Comparison of ENCODE assay signal across 22 cellular contexts in the genomic region with DNA sequence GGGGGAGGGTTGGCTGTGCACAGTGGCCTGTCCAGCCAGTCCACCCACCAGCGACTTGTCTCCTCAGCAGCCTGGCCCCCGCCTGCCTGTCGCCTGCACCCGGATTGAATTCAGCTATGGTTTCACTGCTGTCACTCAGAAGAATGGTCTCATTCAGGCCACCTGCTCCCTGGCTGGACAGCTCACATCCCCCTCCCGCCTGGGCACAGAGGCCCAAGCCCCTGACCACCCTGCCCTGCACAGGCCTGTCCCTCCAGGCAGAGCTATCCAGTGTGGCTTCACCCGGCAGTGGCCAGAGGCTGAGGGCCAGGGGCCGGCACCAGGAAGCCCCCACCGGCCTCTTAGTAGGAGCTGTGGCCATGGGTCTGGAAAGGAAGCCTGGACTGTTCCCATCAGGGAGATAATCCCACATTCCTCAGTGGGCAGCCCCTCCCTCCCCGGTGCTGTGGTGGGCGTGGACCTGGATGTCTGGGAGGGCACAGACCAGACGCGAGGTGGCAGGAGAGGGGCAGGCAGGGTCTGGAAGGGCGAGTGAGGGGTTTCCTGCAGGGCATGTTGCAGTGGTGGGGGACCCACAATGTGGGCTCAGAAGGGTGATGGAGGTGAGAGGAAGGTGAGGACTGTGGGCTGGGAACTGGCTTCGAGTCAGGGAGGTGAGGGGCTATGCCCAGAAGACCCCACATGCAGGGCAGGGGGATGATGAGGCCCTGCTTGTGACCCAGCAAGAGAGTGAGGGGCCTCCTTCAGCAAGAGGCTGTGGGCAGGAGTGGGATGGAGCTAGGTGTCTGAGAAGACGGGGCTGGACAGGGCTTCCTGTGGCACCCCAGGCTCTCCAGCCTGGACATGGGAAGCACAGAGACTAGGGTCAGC. TPM values are rescaled to one million over a fixed set of nuclear protein-coding genes. Genes with fewer than 3 reads are reported as not detected.
DNase-seq lines count a peak whose midpoint lies in the region; FAIRE-seq lines count a peak whose summit lies in the region.
"Had no signal": no experiment of that assay in that cellular context is flagged by ENCODE, and none has a peak within 500 bp of the region (broad histone marks: within the 10 kb centered on the region; RNA-seq: fewer than 3 reads in every experiment).

No MANE protein-coding gene starts in this region.

- DNase-seq in SHP77 treated with DMSO at 0.1 percent for 48 hours (lab: John Stamatoyannopoulos, UW) (peak; percentile 2), SHP77 (lab: John Stamatoyannopoulos, UW) (no peak), frontal cortex (ENCODE audit: low spot score in 2 of 2) (peak; percentile 62 to 74), middle frontal gyrus (ENCODE audit: extremely low spot score, low spot score) (peak; percentile 22), substantia nigra (lab: John Stamatoyannopoulos, UW) (peak in 44 of 49 donors; percentile 14 to 83 (median 52)), NCI-H2227 (lab: John Stamatoyannopoulos, UW; ENCODE audit: unreplicated experiment) (no peak), NCI-H2171 treated with DMSO at 0.1 percent for 48 hours (lab: John Stamatoyannopoulos, UW) (no peak)
- no peak for DNase-seq in stimulated activated CD4-positive, alpha-beta T cell treated with anti-CD3 and anti-CD28 coated beads, Interleukin-1b, Interleukin-23, amount 100 ng/mL, for 48 hours
- DNase-seq: activated CD4-positive, CD25-positive, alpha-beta regulatory T cell treated with anti-CD3 and anti-CD28 coated beads, Interleukin-2, amount 50 U/mL, for 72 hours; activated effector memory CD4-positive, alpha-beta T cell treated with Interleukin-2 at 50 U/mL for 16 hours; adrenal gland; DMS153; IMR-90; MG63; NCI-H1694 treated with DMSO at 0.1 percent for 48 hours; NCI-H446 treated with DMSO at 0.1 percent for 48 hours; stimulated activated naive B cell treated with anti-CD40 and anti-IgM and Interleukin-4, amounts not matched to agents 10 μg/mL and 1 μg/mL and 100 μg/mL, for 72 hours had no signal

- peak overlapping the region; percentile 78 for H3K27ac ChIP-seq in substantia nigra (ENCODE audit: low read depth, low read length, poor library complexity, severe bottlenecking)
- H3K27ac ChIP-seq: 22Rv1, adrenal gland, BLaER1, ovary, upper lobe of left lung had no signal

- FAIRE-seq in frontal cortex (lab: Jason Lieb, UNC), result no peak
- FAIRE-seq: endothelial cell of umbilical vein had no signal

RNA-seq across cellular contexts. Expression of a gene that starts 30.4 kb away (rescaled TPM):
- 1.2 TPM for total RNA-seq in frontal cortex

Comparison
In these comparisons a context has a peak if more than half of its experiments do, and no peak if none do; other contexts are left out.
1. DNase-seq: peak in SHP77 treated with DMSO at 0.1 percent for 48 hours (single experiment), frontal cortex (2 of 2), middle frontal gyrus (single experiment) and substantia nigra (44 of 49); none in SHP77 (0 of 2), NCI-H2227 (single experiment), stimulated activated CD4-positive, alpha-beta T cell treated with anti-CD3 and anti-CD28 coated beads, Interleukin-1b, Interleukin-23, amount 100 ng/mL, for 48 hours (single experiment) and NCI-H2171 treated with DMSO at 0.1 percent for 48 hours (single experiment).